Comparison of ENCODE assay signal across 1 cellular context in genomic region chr6:37566209-37566859, GRCh38.
TF ChIP-seq lines count a peak whose summit lies in the region.

No MANE protein-coding gene starts in this region.

TF ChIP-seq in HEK293, 187 proteins besides CTCF, POLR2A, EP300 and RAD21 (continued from another document and continues in another):
- TF ChIP-seq TSHZ1 (tag by site-specific recombination; IDR thresholded peaks at IDR 0.05; ENCODE audit: borderline replicate concordance) (no peak), ZBTB49 (tag by site-specific recombination; IDR thresholded peaks at IDR 0.05; ENCODE audit: low read depth) (no peak), TRIM28 (IDR thresholded peaks at IDR 0.05; ENCODE audit: borderline replicate concordance, low read length) (no peak), ZBTB11 (tag by site-specific recombination; conservative IDR thresholded peaks at IDR 0.05; ENCODE audit: low read depth) (no peak), WT1 (tag by site-specific recombination; IDR thresholded peaks at IDR 0.05) (no peak), KLF1 (tag by site-specific recombination; IDR thresholded peaks at IDR 0.05) (no peak), ZNF600 (tag by site-specific recombination; IDR thresholded peaks at IDR 0.05) (no peak), ZNF76 (tag by site-specific recombination; IDR thresholded peaks at IDR 0.05; ENCODE audit: borderline replicate concordance, low read depth) (peak; percentile 14; the same call in 1 of the 2 replicates), ZBTB20 (tag by site-specific recombination; IDR thresholded peaks at IDR 0.05) (no peak), KLF10 (tag by site-specific recombination; IDR thresholded peaks at IDR 0.05) (no peak), ZNF324 (tag by site-specific recombination; IDR thresholded peaks at IDR 0.05) (no peak), ZNF280D (tag by site-specific recombination; IDR thresholded peaks at IDR 0.05) (no peak), ZNF416 (tag by site-specific recombination; IDR thresholded peaks at IDR 0.05) (no peak), ZNF701 (tag by site-specific recombination; IDR thresholded peaks at IDR 0.05) (no peak), ZSCAN30 (tag by site-specific recombination; IDR thresholded peaks at IDR 0.05) (peak; percentile 71; the same call in 1 of the 2 replicates), ZNF626 (tag by site-specific recombination; IDR thresholded peaks at IDR 0.05) (no peak), KLF8 (tag by site-specific recombination; IDR thresholded peaks at IDR 0.05) (peak; percentile 56; the same call in 1 of the 2 replicates), ZNF510 (tag by site-specific recombination; IDR thresholded peaks at IDR 0.05; ENCODE audit: insufficient replicate concordance) (no peak), ZNF404 (tag by site-specific recombination; IDR thresholded peaks at IDR 0.05) (no peak), ZBTB21 (tag by site-specific recombination; IDR thresholded peaks at IDR 0.05) (no peak), ZNF19 (tag by site-specific recombination; IDR thresholded peaks at IDR 0.05; ENCODE audit: low read depth) (no peak), ZNF514 (tag by site-specific recombination; IDR thresholded peaks at IDR 0.05) (no peak), PATZ1 (tag by site-specific recombination; IDR thresholded peaks at IDR 0.05) (peak; percentile 77), PRDM6 (tag by site-specific recombination; IDR thresholded peaks at IDR 0.05) (no peak), ZNF660 (tag by site-specific recombination; IDR thresholded peaks at IDR 0.05) (no peak), ZNF791 (tag by site-specific recombination; IDR thresholded peaks at IDR 0.05) (no peak), ZBTB48 (tag by site-specific recombination; IDR thresholded peaks at IDR 0.05) (peak; percentile 50; the same call in 1 of the 2 replicates), ZNF548 (tag by site-specific recombination; IDR thresholded peaks at IDR 0.05) (no peak), ZNF23 (tag by site-specific recombination; IDR thresholded peaks at IDR 0.05; ENCODE audit: borderline replicate concordance) (no peak), ZNF785 (tag by site-specific recombination; IDR thresholded peaks at IDR 0.05) (no peak), SP2 (tag by site-specific recombination; IDR thresholded peaks at IDR 0.05) (no peak), ZNF18 (tag by site-specific recombination; IDR thresholded peaks at IDR 0.05) (no peak), ZNF596 (tag by site-specific recombination; IDR thresholded peaks at IDR 0.05) (no peak), ZNF792 (tag by site-specific recombination; IDR thresholded peaks at IDR 0.05) (no peak), GLI2 (tag by site-specific recombination; IDR thresholded peaks at IDR 0.05; ENCODE audit: borderline replicate concordance, low read depth) (no peak), OSR2 (tag by site-specific recombination; IDR thresholded peaks at IDR 0.05) (no peak), MYNN (tag by site-specific recombination; IDR thresholded peaks at IDR 0.05; ENCODE audit: borderline replicate concordance) (peak; percentile 88; the same call in 1 of the 2 replicates), ZNF768 (tag by site-specific recombination; IDR thresholded peaks at IDR 0.05) (no peak), ZNF366 (tag by site-specific recombination; conservative IDR thresholded peaks at IDR 0.05) (no peak), SP7 (tag by site-specific recombination; IDR thresholded peaks at IDR 0.05) (peak; percentile 28; the same call in 1 of the 2 replicates), ZNF24 (tag by site-specific recombination; IDR thresholded peaks at IDR 0.05) (no peak), KLF9 (tag by site-specific recombination; IDR thresholded peaks at IDR 0.05; ENCODE audit: low read depth) (0 out of 2 replicates have a peak, but pooled peaks have one; percentile 17), SP3 (tag by site-specific recombination; IDR thresholded peaks at IDR 0.05) (no peak), ZNF704 (tag by site-specific recombination; IDR thresholded peaks at IDR 0.05) (no peak), ZNF292 (tag by site-specific recombination; IDR thresholded peaks at IDR 0.05; ENCODE audit: borderline replicate concordance, low read depth) (no peak), ZFP69B (tag by site-specific recombination; IDR thresholded peaks at IDR 0.05) (no peak), ZNF560 (tag by site-specific recombination; IDR thresholded peaks at IDR 0.05; ENCODE audit: borderline replicate concordance) (no peak), TCF7L2 (IDR thresholded peaks at IDR 0.05; ENCODE audit: borderline replicate concordance, low read depth, low read length) (peak; percentile 62; the same call in 1 of the 2 replicates), ZXDB (tag by site-specific recombination; IDR thresholded peaks at IDR 0.05) (no peak)
